ENCODE assay signal across 10 cellular contexts in the genomic region with DNA sequence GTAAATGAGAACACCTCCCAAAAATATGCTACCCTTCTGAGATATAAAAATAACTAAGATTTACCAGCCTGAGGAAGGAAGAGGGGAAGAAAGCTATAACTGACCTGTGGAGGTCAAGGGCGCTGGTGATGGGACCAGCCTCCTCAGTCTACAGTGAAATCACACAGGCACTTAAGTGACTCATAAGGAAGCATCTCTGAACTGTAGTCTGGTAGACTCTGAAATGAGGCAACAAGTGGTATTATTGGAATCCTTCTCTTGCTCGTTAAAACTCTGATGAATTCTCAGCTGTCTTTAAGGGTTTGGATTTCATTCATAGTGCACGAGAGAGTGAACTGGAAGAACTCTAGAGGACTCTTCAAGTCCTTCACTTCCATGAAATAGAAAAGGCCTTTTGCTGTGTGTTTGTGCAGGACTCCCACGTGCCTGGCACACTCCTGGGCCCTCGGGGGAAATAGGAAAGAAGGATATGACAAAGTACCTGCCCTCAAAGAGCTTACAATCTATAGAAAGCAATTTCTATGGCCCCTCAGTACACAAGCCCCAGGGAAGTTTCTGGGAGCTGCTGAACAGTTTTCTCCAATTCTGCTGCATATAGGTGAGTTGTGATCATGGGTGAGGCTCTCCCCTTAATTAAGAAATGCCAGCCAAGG.
A peak's percentile ranks its signal among the peaks of the same experiment; 100 is the strongest.
DNase-seq lines count a peak whose midpoint lies in the region; ATAC-seq, FAIRE-seq and TF ChIP-seq lines count a peak whose summit lies in the region.
"Had no signal": no experiment of that assay in that cellular context is flagged by ENCODE, and none has a peak within 500 bp of the region (broad histone marks: within the 10 kb centered on the region; RNA-seq: fewer than 3 reads in every experiment).

No MANE protein-coding gene starts in this region.

- FAIRE-seq in bronchial epithelial cell (lab: Jason Lieb, UNC), result no peak

- peak; percentile 90 for ATAC-seq in mucosa of descending colon
- ATAC-seq in GM18511 (IDR thresholded peaks at IDR 0.05; ENCODE audit: unreplicated experiment), result no peak

- no peak for TF ChIP-seq CTCF in AG10803 (conservative IDR thresholded peaks at IDR 0.05; ENCODE audit: low read length)
- no peak for TF ChIP-seq CTCF in bronchial epithelial cell (IDR thresholded peaks at IDR 0.05; ENCODE audit: insufficient read depth, low read length, severe bottlenecking)
- TF ChIP-seq CTCF in mucosa of descending colon (IDR thresholded peaks at IDR 0.05), result no peak

- POLR2A ChIA-PET in CD8-positive, alpha-beta memory T cell (lab: Charles Lee), result no interaction called here

- DNase-seq in AG10803 (ENCODE audit: low read depth) (peak; percentile 86), MG63 (peak; percentile 86), bronchial epithelial cell (ENCODE audit: low read depth) (peak; percentile 85), mucosa of descending colon (no peak), DMS79 treated with DMSO at 0.1 percent for 48 hours (lab: John Stamatoyannopoulos, UW) (no peak)
- no peak for DNase-seq in CD8-positive, alpha-beta memory T cell
- no peak for DNase-seq in stimulated activated CD4-positive, alpha-beta T cell treated with anti-CD3 and anti-CD28 coated beads, Interleukin-4, amount 100 ng/mL, for 1 hour
- DNase-seq: activated CD4-positive, alpha-beta T cell treated with anti-CD3 and anti-CD28 coated beads, Interleukin-2, amount 10 ng/mL, durations not matched to agents 24 days and 14 days; CD4-positive, alpha-beta memory T cell had no signal

- H3K9me3 ChIP-seq in MG63, result peaks cover 4% of the 10 kb centered on the region; the same call in 1 of the 2 replicates
- H3K9me3 ChIP-seq in mucosa of descending colon, result no peaks in the 10 kb centered on the region
- H3K9me3 ChIP-seq in CD8-positive, alpha-beta memory T cell (ENCODE audit: low read length), result no peaks in the 10 kb centered on the region

- H3K4me3 ChIP-seq in AG10803 (ENCODE audit: low read length), result no peak overlapping the region
- no peak overlapping the region for H3K4me3 ChIP-seq in MG63
- no peak overlapping the region for H3K4me3 ChIP-seq in bronchial epithelial cell (ENCODE audit: low read depth, low read length)
- H3K4me3 ChIP-seq in mucosa of descending colon, result no peak overlapping the region
- no peak overlapping the region for H3K4me3 ChIP-seq in CD8-positive, alpha-beta memory T cell (ENCODE audit: low read length)

- H3K36me3 ChIP-seq in MG63 (no peaks in the 10 kb centered on the region), bronchial epithelial cell (ENCODE audit: control insufficient read depth, insufficient read depth, low read length) (no peaks in the 10 kb centered on the region), mucosa of descending colon (ENCODE audit: low read depth) (no peaks in the 10 kb centered on the region)
- no peaks in the 10 kb centered on the region for H3K36me3 ChIP-seq in CD8-positive, alpha-beta memory T cell (ENCODE audit: insufficient read depth, low read length)

- CTCF ChIA-PET in CD8-positive, alpha-beta memory T cell (lab: Charles Lee), result no interaction called here

- H3K27ac Mint-ChIP-seq in CD8-positive, alpha-beta memory T cell, result peak overlapping the region in 2 of 8 donors; percentile 2 to 32
- H3K27ac Mint-ChIP-seq: activated CD4-positive, alpha-beta T cell treated with anti-CD3 and anti-CD28 coated beads, Interleukin-2, amount 10 ng/mL, durations not matched to agents 24 days and 14 days; CD4-positive, alpha-beta memory T cell had no signal

- H3K4me3 Mint-ChIP-seq in CD8-positive, alpha-beta memory T cell, result no peak overlapping the region
- H3K4me3 Mint-ChIP-seq: activated CD4-positive, alpha-beta T cell treated with anti-CD3 and anti-CD28 coated beads, Interleukin-2, amount 10 ng/mL, durations not matched to agents 24 days and 14 days; CD4-positive, alpha-beta memory T cell had no signal

- intact Hi-C loops in mucosa of descending colon (cut with DNase I, micrococcal nuclease), result no loop called here

- H3K4me1 ChIP-seq in mucosa of descending colon (ENCODE audit: low read depth), result peaks cover 3% of the 10 kb centered on the region
- H3K4me1 ChIP-seq in CD8-positive, alpha-beta memory T cell (ENCODE audit: insufficient read depth, low read length), result no peaks in the 10 kb centered on the region

- H3K4me1 Mint-ChIP-seq in CD8-positive, alpha-beta memory T cell, result no peaks in the 10 kb centered on the region

- H3K27me3 Mint-ChIP-seq in CD8-positive, alpha-beta memory T cell, result peaks cover 4 to 5% of the 10 kb centered on the region in 2 donors

- H3K9me3 Mint-ChIP-seq in CD8-positive, alpha-beta memory T cell, result no peaks in the 10 kb centered on the region
- H3K9me3 Mint-ChIP-seq: CD4-positive, alpha-beta memory T cell had no signal

- H3K27ac ChIP-seq in CD8-positive, alpha-beta memory T cell (ENCODE audit: low read depth, low read length), result no peak overlapping the region

- no peaks in the 10 kb centered on the region for H3K36me3 Mint-ChIP-seq in CD8-positive, alpha-beta memory T cell
- H3K36me3 Mint-ChIP-seq: CD4-positive, alpha-beta memory T cell had no signal

- H3K27me3 ChIP-seq in MG63, result no peaks in the 10 kb centered on the region
- H3K27me3 ChIP-seq in bronchial epithelial cell (ENCODE audit: control insufficient read depth, insufficient read depth, low read length), result no peaks in the 10 kb centered on the region
- no peaks in the 10 kb centered on the region for H3K27me3 ChIP-seq in CD8-positive, alpha-beta memory T cell (ENCODE audit: insufficient read depth, low read length, poor library complexity, severe bottlenecking)

Comparison
In these comparisons a context has a peak if more than half of its experiments do, and no peak if none do; other contexts are left out.
1. DNase-seq: peak in AG10803 (single experiment), MG63 (single experiment) and bronchial epithelial cell (single experiment); none in mucosa of descending colon (0 of 3), CD8-positive, alpha-beta memory T cell (0 of 5), DMS79 treated with DMSO at 0.1 percent for 48 hours (single experiment) and stimulated activated CD4-positive, alpha-beta T cell treated with anti-CD3 and anti-CD28 coated beads, Interleukin-4, amount 100 ng/mL, for 1 hour (single experiment).